ENCODE assay signal across 17 cellular contexts in the genomic region with DNA sequence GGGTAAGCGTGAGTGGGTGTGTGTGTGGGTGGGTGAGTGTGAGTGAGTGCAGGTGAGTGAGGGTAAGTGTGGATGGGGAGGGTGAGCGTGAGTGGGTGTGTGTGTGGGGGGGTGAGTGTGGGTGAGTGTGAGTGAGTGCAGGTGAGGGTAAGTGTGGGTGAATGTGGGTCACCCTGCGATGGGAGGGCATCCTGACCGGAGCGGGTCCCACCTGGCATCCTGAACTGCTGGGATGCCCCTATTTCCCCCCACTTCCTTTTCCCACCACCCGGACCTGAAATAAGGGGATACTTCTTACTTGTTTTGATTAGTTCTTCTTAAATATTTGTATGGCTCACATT.
"Had no signal": no experiment of that assay in that cellular context is flagged by ENCODE, and none has a peak within 500 bp of the region (broad histone marks: within the 10 kb centered on the region; RNA-seq: fewer than 3 reads in every experiment).

No MANE protein-coding gene starts in this region.

- H2AFZ ChIP-seq: hepatocyte had no signal

- H3K79me2 ChIP-seq: hepatocyte had no signal

- ATAC-seq: left colon, left ventricle myocardium superior had no signal

- H3K36me3 ChIP-seq: pancreas, stomach, thoracic aorta had no signal

- H3K4me2 ChIP-seq: hepatocyte, smooth muscle cell had no signal

- DNase-seq: cerebellar nuclear complex; foreskin melanocyte; head of caudate nucleus; left colon; left ventricle myocardium superior; mesendoderm; naive B cell; pancreas; right cardiac atrium; stimulated activated CD4-positive, alpha-beta T cell treated with anti-CD3 and anti-CD28 coated beads, Interleukin-4, amount 100 ng/mL, for 1 hour; stimulated activated CD8-positive, alpha-beta memory T cell treated with anti-CD3 and anti-CD28 coated beads, Interleukin-4, amount 100 ng/mL, for 48 hours; stomach; substantia nigra had no signal

- FAIRE-seq: colon, pancreas had no signal

- H3K9me3 ChIP-seq: pancreas, stomach, thoracic aorta had no signal

- H3K4me1 ChIP-seq: pancreas, stomach had no signal

- H3K27me3 ChIP-seq: hepatocyte, pancreas, stomach had no signal

- H3K4me3 ChIP-seq: hepatocyte, pancreas, smooth muscle cell, stomach, thoracic aorta had no signal

- H3K27ac ChIP-seq: hepatocyte, pancreas, stomach, thoracic aorta had no signal
